Comparison of ENCODE assay signal across 9 cellular contexts in the genomic region with DNA sequence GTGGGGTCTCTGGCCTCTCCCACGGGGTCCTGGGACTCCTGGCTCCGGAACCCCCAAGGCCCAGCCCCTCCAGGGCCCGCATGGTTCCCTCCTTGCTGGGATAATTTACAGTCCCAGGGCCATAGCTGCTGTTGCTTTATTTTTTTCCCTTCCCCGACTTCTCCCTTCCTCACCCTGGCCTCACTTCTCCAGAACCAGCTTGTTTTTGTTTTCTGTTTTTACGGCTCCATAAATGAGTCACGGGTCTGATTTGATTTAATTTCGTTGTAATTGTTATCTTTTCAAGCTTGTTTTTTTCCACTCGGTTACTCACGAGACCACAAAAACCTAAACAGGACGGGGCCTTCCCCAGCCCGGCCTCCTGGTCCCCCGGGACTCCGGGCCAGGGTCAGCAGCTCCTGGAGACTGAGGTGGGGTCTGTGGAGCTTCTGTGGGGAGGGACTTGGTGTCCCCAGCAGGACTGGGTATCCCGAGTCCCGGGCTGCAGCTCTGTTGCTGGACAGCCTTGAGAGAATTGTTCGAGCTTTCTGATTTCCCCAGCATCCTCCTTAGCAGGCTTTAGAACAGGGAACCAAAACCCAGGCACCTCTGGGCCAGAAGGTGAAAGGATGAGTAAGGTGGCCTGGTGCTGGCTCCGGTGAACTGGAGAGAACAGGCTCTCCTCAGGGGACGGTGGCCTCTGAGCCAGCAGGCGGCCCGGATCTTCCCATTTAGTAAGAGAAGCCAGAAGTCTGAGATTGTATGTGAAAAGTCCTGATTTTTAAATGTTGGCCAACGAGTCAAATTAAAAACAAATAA.
DNase-seq lines count a peak whose midpoint lies in the region; ATAC-seq and TF ChIP-seq lines count a peak whose summit lies in the region.
"Had no signal": no experiment of that assay in that cellular context is flagged by ENCODE, and none has a peak within 500 bp of the region (broad histone marks: within the 10 kb centered on the region; RNA-seq: fewer than 3 reads in every experiment).

No MANE protein-coding gene starts in this region.

- POLR2A ChIA-PET in AG04450 (lab: Yijun Ruan, JAX), result interaction anchor here (0.7 to 1.6 kb wide), 9 partner anchors 13 to 115 kb away, joined by 3 to 8 read pairs (median 4); a partner anchor contains a TSS

- intact Hi-C loops in left ventricle myocardium superior (cut with micrococcal nuclease) (no loop called here), testis (cut with DNase I; ENCODE audit: low total_unique reads) (loop anchor here (10.0 kb wide), 1 partner anchor 61 kb away; no protein-coding TSS in a partner anchor)

- no peaks in the 10 kb centered on the region for H3K36me3 ChIP-seq in testis (ENCODE audit: low read depth, missing control alignments)

- WGBS in testis, 2 donors, result 52 to 56% methylated on average over 20 to 21 of the region's 21 CpGs

- CTCF ChIA-PET in AG04450 (lab: Charles Lee), result interaction anchor here (1.3 kb wide), 1 partner anchor 179 kb away, joined by 5 read pairs; no protein-coding TSS in a partner anchor

- DNase-seq in AG04450 (ENCODE audit: low read depth, low spot score) (no peak), T1000 (lab: John Stamatoyannopoulos, UW) (peak; percentile 78), left ventricle myocardium superior (no peak), testis (peak; percentile 70), endothelial cell (ENCODE audit: low spot score) (no peak), SKM-1 (lab: John Stamatoyannopoulos, UW; ENCODE audit: unreplicated experiment) (no peak), NOMO-1 treated with dmso at 0.1 percent for 144 hours (lab: John Stamatoyannopoulos, UW; ENCODE audit: unreplicated experiment) (no peak)

- no peak overlapping the region for H3K27ac Mint-ChIP-seq in endothelial cell (ENCODE audit: unreplicated experiment)
- H3K27ac Mint-ChIP-seq: activated naive CD8-positive, alpha-beta T cell had no signal

- peaks cover 39% of the 10 kb centered on the region for H3K4me1 ChIP-seq in testis

- ATAC-seq in GM21447 (IDR thresholded peaks at IDR 0.05; ENCODE audit: unreplicated experiment) (peak; percentile 61), left ventricle myocardium superior (peak; percentile 31)

- peaks cover 4% of the 10 kb centered on the region for H3K27me3 Mint-ChIP-seq in endothelial cell (ENCODE audit: unreplicated experiment)
- H3K27me3 Mint-ChIP-seq: activated naive CD8-positive, alpha-beta T cell had no signal

- H3K27ac ChIP-seq in AG04450 (ENCODE audit: low read depth, low read length) (peak overlapping the region; percentile 99), testis (peak overlapping the region; percentile 89 to 95)

- no peaks in the 10 kb centered on the region for H3K36me3 Mint-ChIP-seq in endothelial cell (ENCODE audit: low read depth, unreplicated experiment)
- H3K36me3 Mint-ChIP-seq: activated naive CD8-positive, alpha-beta T cell had no signal

- H3K4me1 Mint-ChIP-seq in endothelial cell (ENCODE audit: unreplicated experiment), result no peaks in the 10 kb centered on the region

- H3K4me3 ChIP-seq in AG04450 (ENCODE audit: low read depth, low read length) (no peak overlapping the region), testis (no peak overlapping the region)

- no peak for TF ChIP-seq POLR2A in testis (IDR thresholded peaks at IDR 0.05)

- no peaks in the 10 kb centered on the region for H3K9me3 Mint-ChIP-seq in endothelial cell (ENCODE audit: unreplicated experiment)

- H3K27me3 ChIP-seq in AG04450 (ENCODE audit: control insufficient read depth, insufficient read depth, low read length) (no peaks in the 10 kb centered on the region), testis (no peaks in the 10 kb centered on the region)

- H3K9me3 ChIP-seq in AG04450 (ENCODE audit: control insufficient read depth, insufficient read depth, low read length) (no peaks in the 10 kb centered on the region; the same call in 1 of the 2 replicates), testis (no peaks in the 10 kb centered on the region)

- no peak for TF ChIP-seq CTCF in AG04450 (IDR thresholded peaks at IDR 0.05; ENCODE audit: low read depth, low read length)
- no peak for TF ChIP-seq CTCF in testis (IDR thresholded peaks at IDR 0.05)
- TF ChIP-seq CTCF in endothelial cell (IDR thresholded peaks at IDR 0.05; ENCODE audit: unreplicated experiment), result no peak

- H3K4me3 Mint-ChIP-seq in endothelial cell (ENCODE audit: unreplicated experiment), result no peak overlapping the region
- H3K4me3 Mint-ChIP-seq: activated naive CD8-positive, alpha-beta T cell had no signal

Comparison
In these comparisons a context has a peak if more than half of its experiments do, and no peak if none do; other contexts are left out.
1. DNase-seq: peak in T1000 (single experiment) and testis (single experiment); none in AG04450 (single experiment), left ventricle myocardium superior (single experiment), endothelial cell (single experiment), SKM-1 (single experiment) and NOMO-1 treated with dmso at 0.1 percent for 144 hours (single experiment).